In genomic region chr14:38079886-38080285, GRCh38 we compare ENCODE assay signal across 15 cellular contexts.
DNase-seq lines count a peak whose midpoint lies in the region; ATAC-seq lines count a peak whose summit lies in the region.
"Had no signal": no experiment of that assay in that cellular context is flagged by ENCODE, and none has a peak within 500 bp of the region (broad histone marks: within the 10 kb centered on the region; RNA-seq: fewer than 3 reads in every experiment).

No MANE protein-coding gene starts in this region.

- no peak overlapping the region for H3K4me3 Mint-ChIP-seq in stimulated activated naive CD8-positive, alpha-beta T cell treated with anti-CD3 and anti-CD28 coated beads, Interleukin-15, Interleukin-2, amounts not matched to agents 100 ng/mL and 50 ng/mL, for 24 hours
- no peak overlapping the region for H3K4me3 Mint-ChIP-seq in stimulated activated naive CD8-positive, alpha-beta T cell treated with anti-CD3 and anti-CD28 coated beads, Interleukin-15, amount 100 ng/mL, for 72 hours

- DNase-seq in stimulated activated naive CD8-positive, alpha-beta T cell treated with anti-CD3 and anti-CD28 coated beads, Interleukin-15, amount 100 ng/mL, for 72 hours, result no peak
- DNase-seq in OCI-M1 (lab: John Stamatoyannopoulos, UW) (peak; percentile 23), left kidney (ENCODE audit: low read depth, low spot score) (peak; percentile 80), AML-193 (lab: John Stamatoyannopoulos, UW) (no peak)
- DNase-seq: Caco-2, Kasumi-1, NCI-H187 treated with DMSO at 0.1 percent for 48 hours, NCI-H2171, NCI-H446 treated with DMSO at 0.1 percent for 48 hours, NCI-H82, Peyer's patch had no signal

- H3K4me1 Mint-ChIP-seq in stimulated activated naive CD8-positive, alpha-beta T cell treated with anti-CD3 and anti-CD28 coated beads, Interleukin-15, Interleukin-2, amounts not matched to agents 100 ng/mL and 50 ng/mL, for 24 hours (ENCODE audit: low read depth), result peaks cover 46% of the 10 kb centered on the region
- H3K4me1 Mint-ChIP-seq in stimulated activated naive CD8-positive, alpha-beta T cell treated with anti-CD3 and anti-CD28 coated beads, Interleukin-15, amount 100 ng/mL, for 72 hours, result peaks cover 35% of the 10 kb centered on the region

- peak overlapping the region; percentile 49 for H3K27ac Mint-ChIP-seq in stimulated activated naive CD8-positive, alpha-beta T cell treated with anti-CD3 and anti-CD28 coated beads, Interleukin-15, Interleukin-2, amounts not matched to agents 100 ng/mL and 50 ng/mL, for 24 hours
- no peak overlapping the region for H3K27ac Mint-ChIP-seq in stimulated activated naive CD8-positive, alpha-beta T cell treated with anti-CD3 and anti-CD28 coated beads, Interleukin-15, amount 100 ng/mL, for 72 hours

- no peaks in the 10 kb centered on the region for H3K36me3 Mint-ChIP-seq in stimulated activated naive CD8-positive, alpha-beta T cell treated with anti-CD3 and anti-CD28 coated beads, Interleukin-15, Interleukin-2, amounts not matched to agents 100 ng/mL and 50 ng/mL, for 24 hours (ENCODE audit: low read depth)

- ATAC-seq in stimulated activated naive CD8-positive, alpha-beta T cell treated with anti-CD3 and anti-CD28 coated beads, Interleukin-15, amount 100 ng/mL, for 72 hours, result no peak
- ATAC-seq in GM19452 (IDR thresholded peaks at IDR 0.05; ENCODE audit: unreplicated experiment) (no peak), HG02870 (IDR thresholded peaks at IDR 0.05; ENCODE audit: unreplicated experiment) (no peak)
- ATAC-seq: Right ventricle myocardium inferior had no signal

- H3K9me3 Mint-ChIP-seq in stimulated activated naive CD8-positive, alpha-beta T cell treated with anti-CD3 and anti-CD28 coated beads, Interleukin-15, Interleukin-2, amounts not matched to agents 100 ng/mL and 50 ng/mL, for 24 hours, result peaks cover 6% of the 10 kb centered on the region
- peaks cover 3 to 4% of the 10 kb centered on the region in 2 donors for H3K9me3 Mint-ChIP-seq in stimulated activated naive CD8-positive, alpha-beta T cell treated with anti-CD3 and anti-CD28 coated beads, Interleukin-15, amount 100 ng/mL, for 72 hours

- H3K27me3 Mint-ChIP-seq in stimulated activated naive CD8-positive, alpha-beta T cell treated with anti-CD3 and anti-CD28 coated beads, Interleukin-15, Interleukin-2, amounts not matched to agents 100 ng/mL and 50 ng/mL, for 24 hours, result no peaks in the 10 kb centered on the region
- H3K27me3 Mint-ChIP-seq in stimulated activated naive CD8-positive, alpha-beta T cell treated with anti-CD3 and anti-CD28 coated beads, Interleukin-15, amount 100 ng/mL, for 72 hours, result no peaks in the 10 kb centered on the region

Comparison
In these comparisons a context has a peak if more than half of its experiments do, and no peak if none do; other contexts are left out.
1. DNase-seq: peak in OCI-M1 (single experiment) and left kidney (single experiment); none in stimulated activated naive CD8-positive, alpha-beta T cell treated with anti-CD3 and anti-CD28 coated beads, Interleukin-15, amount 100 ng/mL, for 72 hours (0 of 2) and AML-193 (0 of 2).